Comparison of ENCODE assay signal across 9 cellular contexts in the genomic region with DNA sequence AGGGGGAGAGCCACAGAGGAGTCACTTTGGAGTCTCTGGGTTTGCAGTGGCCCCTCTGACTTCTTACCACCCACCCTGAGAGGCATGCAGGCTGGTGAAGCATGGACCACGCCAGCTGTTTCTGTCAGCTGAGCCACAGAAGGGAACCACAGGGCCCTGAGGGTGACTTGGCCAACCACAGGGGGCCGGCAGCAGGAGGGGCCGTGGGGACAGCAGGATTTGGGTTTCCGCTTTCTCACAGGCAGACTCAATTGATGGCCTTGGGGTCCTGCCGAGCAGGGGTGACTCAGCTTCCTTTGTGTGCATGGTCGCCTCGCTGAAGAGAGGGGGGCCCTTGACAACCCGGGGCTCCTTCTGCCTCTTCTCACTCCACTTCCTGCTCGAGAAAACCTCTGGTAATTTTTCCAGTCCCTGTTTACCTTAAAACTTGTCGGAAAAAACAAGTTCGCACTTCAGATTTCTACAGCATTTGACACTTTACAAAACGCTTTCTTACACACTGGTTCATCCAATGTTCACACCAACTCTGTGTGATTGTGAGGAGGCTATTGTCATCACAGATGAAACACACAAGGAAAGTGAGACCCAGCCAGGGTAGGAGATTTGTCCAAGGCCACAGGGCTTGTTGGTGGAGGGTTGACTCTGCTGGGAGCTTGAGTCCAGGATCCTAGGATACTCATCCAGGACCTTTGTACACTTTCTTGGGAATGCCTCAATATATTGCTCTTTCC.
DNase-seq lines count a peak whose midpoint lies in the region; ATAC-seq, FAIRE-seq and TF ChIP-seq lines count a peak whose summit lies in the region.
"Had no signal": no experiment of that assay in that cellular context is flagged by ENCODE, and none has a peak within 500 bp of the region (broad histone marks: within the 10 kb centered on the region; RNA-seq: fewer than 3 reads in every experiment).

No MANE protein-coding gene starts in this region.

- BruUV-seq in OCI-LY7 (replicated peaks; lab: Mats Ljungman, UMichigan), result no TSS peak

- POLR2A ChIA-PET in OCI-LY7 (lab: Charles Lee), result interaction anchor here (0.7 to 1.8 kb wide), 5 partner anchors 9 to 92 kb away, joined by 3 to 7 read pairs (median 4); no protein-coding TSS in a partner anchor

- DNase-seq in GM19239 (ENCODE audit: insufficient read length, low spot score), result peak; percentile 14
- peak; percentile 68 for DNase-seq in OCI-LY7 (ENCODE audit: low spot score)
- DNase-seq in foreskin fibroblast, result peak; percentile 32 to 63
- peak; percentile 24 to 65 for DNase-seq in stimulated activated naive CD8-positive, alpha-beta T cell treated with anti-CD3 and anti-CD28 coated beads, Interleukin-15, amount 100 ng/mL, for 72 hours
- DNase-seq in NCI-H226, result no peak
- DNase-seq in RKO (ENCODE audit: low spot score), result no peak
- DNase-seq in NCI-H1694 treated with DMSO at 0.1 percent for 48 hours (lab: John Stamatoyannopoulos, UW), result no peak

- peaks cover 3 to 16% of the 10 kb centered on the region in 2 donors for H3K9me3 Mint-ChIP-seq in stimulated activated naive CD8-positive, alpha-beta T cell treated with anti-CD3 and anti-CD28 coated beads, Interleukin-15, amount 100 ng/mL, for 72 hours

- H3K4me1 Mint-ChIP-seq in stimulated activated naive CD8-positive, alpha-beta T cell treated with anti-CD3 and anti-CD28 coated beads, Interleukin-15, amount 100 ng/mL, for 72 hours, result peaks cover 21% of the 10 kb centered on the region

- H3K4me2 ChIP-seq in OCI-LY7 (ENCODE audit: low read length), result peak overlapping the region; percentile 42

- H3K36me3 ChIP-seq in OCI-LY7 (ENCODE audit: insufficient read depth, low read length), result no peaks in the 10 kb centered on the region

- CTCF ChIA-PET in OCI-LY7 (lab: Charles Lee; ENCODE audit: unreplicated experiment), result interaction anchor here (0.8 to 1.0 kb wide), 2 partner anchors 10 to 15 kb away, joined by 3 read pairs; no protein-coding TSS in a partner anchor

- H3K9me2 ChIP-seq in OCI-LY7 (ENCODE audit: insufficient read depth, low read length), result no peaks in the 10 kb centered on the region

- TF ChIP-seq CTCF in OCI-LY7 (conservative IDR thresholded peaks at IDR 0.05; ENCODE audit: low read length) (no peak), foreskin fibroblast (IDR thresholded peaks at IDR 0.05; ENCODE audit: low read depth, low read length) (no peak)

- peaks cover 14% of the 10 kb centered on the region for H3K27me3 Mint-ChIP-seq in stimulated activated naive CD8-positive, alpha-beta T cell treated with anti-CD3 and anti-CD28 coated beads, Interleukin-15, amount 100 ng/mL, for 72 hours

- peaks cover 25% of the 10 kb centered on the region for H3K4me1 ChIP-seq in OCI-LY7 (ENCODE audit: insufficient read depth, low read length, poor library complexity, severe bottlenecking)

- H3K9me3 ChIP-seq in OCI-LY7 (ENCODE audit: low read length), result peaks cover 8% of the 10 kb centered on the region; the same call in 1 of the 2 replicates

- peak overlapping the region in 1 of 2 donors; percentile 10 for H3K27ac Mint-ChIP-seq in stimulated activated naive CD8-positive, alpha-beta T cell treated with anti-CD3 and anti-CD28 coated beads, Interleukin-15, amount 100 ng/mL, for 72 hours

- peak overlapping the region; percentile 51; the same call in 1 of the 2 replicates for H2AFZ ChIP-seq in OCI-LY7 (ENCODE audit: low read length)

- H3K4me3 Mint-ChIP-seq in stimulated activated naive CD8-positive, alpha-beta T cell treated with anti-CD3 and anti-CD28 coated beads, Interleukin-15, amount 100 ng/mL, for 72 hours, result peak overlapping the region; percentile 32 to 35

- FAIRE-seq in GM19239 (lab: Jason Lieb, UNC), result peak; percentile 23
- FAIRE-seq: TTC549 had no signal

- ATAC-seq in HG02970 (IDR thresholded peaks at IDR 0.05; ENCODE audit: low FRiP score, unreplicated experiment), result peak; percentile 61
- ATAC-seq in stimulated activated naive CD8-positive, alpha-beta T cell treated with anti-CD3 and anti-CD28 coated beads, Interleukin-15, amount 100 ng/mL, for 72 hours, result peak; percentile 92

- peak overlapping the region; percentile 1 for H3K27ac ChIP-seq in OCI-LY7 (ENCODE audit: low read depth, low read length, poor library complexity, severe bottlenecking)

- no peaks in the 10 kb centered on the region for H4K20me1 ChIP-seq in OCI-LY7 (ENCODE audit: insufficient read depth, low read length)

- intact Hi-C loops in OCI-LY7 (cut with micrococcal nuclease; ENCODE audit: unreplicated experiment), result no loop called here

- H3K4me3 ChIP-seq in OCI-LY7 (ENCODE audit: low read depth, low read length, poor library complexity, severe bottlenecking) (no peak overlapping the region), foreskin fibroblast (ENCODE audit: low read depth in 1 of 2, low read length in 2 of 2) (no peak overlapping the region)

- no peaks in the 10 kb centered on the region for H3K79me2 ChIP-seq in OCI-LY7 (ENCODE audit: insufficient read depth, low read depth, low read length)

Comparison
In these comparisons a context has a peak if more than half of its experiments do, and no peak if none do; other contexts are left out.
1. DNase-seq: peak in GM19239 (single experiment), OCI-LY7 (single experiment), foreskin fibroblast (2 of 2) and stimulated activated naive CD8-positive, alpha-beta T cell treated with anti-CD3 and anti-CD28 coated beads, Interleukin-15, amount 100 ng/mL, for 72 hours (2 of 2); none in NCI-H226 (single experiment), RKO (single experiment) and NCI-H1694 treated with DMSO at 0.1 percent for 48 hours (single experiment).